8 cellular contexts compared by ENCODE assay signal in the genomic region with DNA sequence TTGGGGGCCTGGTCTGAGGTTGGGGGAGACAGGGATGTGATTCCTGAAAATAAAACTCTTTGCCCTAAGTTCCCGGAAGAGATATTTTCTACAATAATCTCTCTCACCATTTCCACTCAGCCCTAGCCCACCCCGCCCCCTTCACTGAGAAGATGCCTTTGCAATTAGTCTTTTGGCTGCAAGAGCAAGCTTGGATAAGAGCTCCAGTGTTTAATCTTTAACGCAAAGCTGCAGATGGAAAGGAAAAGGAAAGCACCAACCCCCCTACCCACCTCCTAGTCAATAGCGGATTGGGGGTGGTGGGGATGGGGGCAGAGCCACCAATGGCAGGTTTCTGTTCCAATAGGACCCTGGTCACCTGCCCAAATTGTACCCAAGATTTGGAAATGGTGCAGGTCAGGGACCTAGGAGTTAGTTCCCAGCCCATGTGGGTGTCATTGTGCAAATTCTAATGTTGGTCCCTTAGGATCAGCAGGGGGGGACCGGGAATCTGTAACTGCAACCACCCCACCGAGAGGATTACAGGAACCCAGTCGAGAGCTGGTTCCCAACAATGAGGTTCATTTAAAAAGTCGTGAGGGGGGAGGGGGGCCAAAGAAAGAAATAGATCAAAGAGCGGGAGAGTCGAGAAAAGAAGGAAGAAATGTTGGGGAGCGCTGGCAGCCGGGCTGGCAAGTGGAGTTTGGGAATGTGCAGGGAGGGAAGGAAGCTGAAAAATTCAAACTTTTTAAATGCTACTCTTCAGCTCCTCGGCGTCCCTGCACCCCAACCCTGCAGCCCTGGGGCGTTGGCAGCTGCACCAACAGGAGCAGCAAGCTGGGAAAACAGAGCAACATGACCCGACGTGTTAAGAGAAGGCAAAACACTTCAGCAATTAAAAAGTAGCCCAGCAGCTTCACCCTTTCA. TPM values are rescaled to one million over a fixed set of nuclear protein-coding genes. Genes with fewer than 3 reads are reported as not detected.
DNase-seq lines count a peak whose midpoint lies in the region; ATAC-seq and TF ChIP-seq lines count a peak whose summit lies in the region.

No MANE protein-coding gene starts in this region.

- POLR2A ChIA-PET in MCF 10A (lab: Yijun Ruan, JAX): interaction anchor here (0.5 to 11.3 kb wide), 49 partner anchors 9 to 857 kb away, joined by 3 to 403 read pairs (median 4); no protein-coding TSS in a partner anchor

- H3K36me3 Mint-ChIP-seq in MCF 10A (ENCODE audit: insufficient read depth, unreplicated experiment): peaks cover 89% of the 10 kb centered on the region

- TF ChIP-seq CTCF in Loucy (conservative IDR thresholded peaks at IDR 0.05; ENCODE audit: low read length): no peak
- no peak for TF ChIP-seq CTCF in MCF 10A (IDR thresholded peaks at IDR 0.05; ENCODE audit: unreplicated experiment)
- no peak for TF ChIP-seq CTCF in lower leg skin (IDR thresholded peaks at IDR 0.05)
- TF ChIP-seq CTCF in thyroid gland (IDR thresholded peaks at IDR 0.05): no peak

- BruUV-seq in MCF 10A (replicated peaks; lab: Mats Ljungman, UMichigan): no TSS peak

- TF ChIP-seq POLR2A in lower leg skin (IDR thresholded peaks at IDR 0.05): no peak
- TF ChIP-seq POLR2A in thyroid gland (IDR thresholded peaks at IDR 0.05): no peak

- ATAC-seq in GM21381 (IDR thresholded peaks at IDR 0.05; ENCODE audit: unreplicated experiment) (no peak), GM21526 (IDR thresholded peaks at IDR 0.05; ENCODE audit: low FRiP score, unreplicated experiment) (no peak)

- H3K4me2 ChIP-seq in Loucy (ENCODE audit: low read depth, low read length, poor library complexity, severe bottlenecking): peak overlapping the region; percentile 87

- H3K9me3 Mint-ChIP-seq in MCF 10A (ENCODE audit: unreplicated experiment): no peaks in the 10 kb centered on the region

- DNase-seq in D341Med (ENCODE audit: low spot score): peak; percentile 14
- DNase-seq in MCF 10A (ENCODE audit: unreplicated experiment): peak; percentile 49
- peak; percentile 59 to 86 for DNase-seq in lower leg skin (ENCODE audit: low spot score in 2 of 2)
- DNase-seq in thyroid gland: no peak
- DNase-seq in MV-4-11 (lab: John Stamatoyannopoulos, UW): no peak

- no peaks in the 10 kb centered on the region for H3K9me2 ChIP-seq in Loucy (replicated peaks; ENCODE audit: low read depth, low read length)

- peak overlapping the region; percentile 99 for H3K9ac ChIP-seq in Loucy (ENCODE audit: low read depth, low read length, poor library complexity, severe bottlenecking)

- H3F3A ChIP-seq in Loucy (ENCODE audit: low read depth): peaks cover 12% of the 10 kb centered on the region; the same call in 1 of the 2 replicates

- H3K36me3 ChIP-seq in Loucy (ENCODE audit: insufficient read depth, low read length) (peaks cover 32% of the 10 kb centered on the region; the same call in 1 of the 2 replicates), thyroid gland (peaks cover 22 to 48% of the 10 kb centered on the region in 2 donors)

- 0 to 1% methylated on average over 17 of the region's 17 CpGs for WGBS in lower leg skin, 2 donors
- WGBS in thyroid gland, 2 donors: 0% methylated on average over 17 of the region's 17 CpGs

- peak overlapping the region; percentile 98 for H3K4me3 Mint-ChIP-seq in MCF 10A (ENCODE audit: unreplicated experiment)

- peak overlapping the region; percentile 99 to 100 (median 100) for H3K27ac ChIP-seq in thyroid gland

- H3K4me3 ChIP-seq in Loucy (ENCODE audit: low read length, poor library complexity, severe bottlenecking) (peak overlapping the region; percentile 96), lower leg skin (ENCODE audit: low read depth, poor library complexity, severe bottlenecking) (peak overlapping the region; percentile 97), thyroid gland (replicated peaks in 1 of 3) (peak overlapping the region; percentile 77 to 94 (median 84))

- H4K20me1 ChIP-seq in Loucy (ENCODE audit: insufficient read depth, low read length, poor library complexity, severe bottlenecking): peaks cover 48% of the 10 kb centered on the region

- intact Hi-C loops in MCF 10A (cut with micrococcal nuclease) (loop anchor here (5.0 kb wide), 2 partner anchors 649 to 709 kb away; no protein-coding TSS in a partner anchor), lower leg skin (cut with DNase I; ENCODE audit: low total_unique reads) (loop anchor here (10.0 kb wide), 1 partner anchor 247 kb away; no protein-coding TSS in a partner anchor), thyroid gland (cut with DNase I) (loop anchor here (5.0 kb wide), 1 partner anchor 544 kb away; no protein-coding TSS in a partner anchor)

- H2AFZ ChIP-seq in Loucy (ENCODE audit: low read length): no peak overlapping the region

- H3K27ac Mint-ChIP-seq in MCF 10A (ENCODE audit: low read depth, unreplicated experiment): peak overlapping the region; percentile 97

- H3K27me3 ChIP-seq in Loucy (ENCODE audit: insufficient read depth, low read length, poor library complexity, severe bottlenecking): peaks cover 7% of the 10 kb centered on the region
- H3K27me3 ChIP-seq in thyroid gland: no peaks in the 10 kb centered on the region

- H3K27me3 Mint-ChIP-seq in MCF 10A (ENCODE audit: insufficient read depth, unreplicated experiment): no peaks in the 10 kb centered on the region

- peaks cover 85% of the 10 kb centered on the region for H3K79me2 ChIP-seq in Loucy (ENCODE audit: insufficient read depth, low read length)

- peaks cover 14% of the 10 kb centered on the region for H3K4me1 Mint-ChIP-seq in MCF 10A (ENCODE audit: insufficient read depth, unreplicated experiment)

- H3K9me3 ChIP-seq in Loucy (ENCODE audit: insufficient read depth, low read depth, low read length) (no peaks in the 10 kb centered on the region), thyroid gland (no peaks in the 10 kb centered on the region)

- H3K4me1 ChIP-seq in Loucy (ENCODE audit: insufficient read depth, low read length, poor library complexity, severe bottlenecking) (peaks cover 50% of the 10 kb centered on the region), thyroid gland (peaks cover 16 to 19% of the 10 kb centered on the region in 2 donors)

- CTCF ChIA-PET in MCF 10A (lab: Yijun Ruan, JAX): interaction anchor here (0.7 to 5.7 kb wide), 11 partner anchors 11 to 848 kb away, joined by 3 to 72 read pairs (median 4); no protein-coding TSS in a partner anchor

RNA-seq across cellular contexts. Expression of gene ZFP36L1, which starts 1.5 kb away (rescaled TPM):
- total RNA-seq in MCF 10A (2022): 376 and 426 TPM in 2 replicates
- total RNA-seq in lower leg skin: 1,000 to 10,000 TPM in 1 of 4 donors, 100 to 1,000 TPM in 3; 466 to 2,618 (median 922) TPM
- total RNA-seq in thyroid gland: 100 to 1,000 TPM in 3 of 4 donors, 10 to 100 TPM in 1; 96.9 to 274 (median 127) TPM

Comparison
In these comparisons a context has a peak if more than half of its experiments do, and no peak if none do; other contexts are left out.
1. DNase-seq: peak in D341Med (single experiment), MCF 10A (single experiment) and lower leg skin (2 of 2); none in thyroid gland (0 of 2) and MV-4-11 (single experiment).
2. Peak in every context shown above with its lines, with median percentiles within 50 percentile points of each other: H3K4me3 ChIP-seq.